In genomic region chr7:505171-505570, GRCh38 we compare ENCODE assay signal across 2 cellular contexts.
TF ChIP-seq lines count a peak whose summit lies in the region.

No MANE protein-coding gene starts in this region.

TF ChIP-seq in liver, 16 proteins besides CTCF, POLR2A, EP300 and RAD21 (continued from another document):
- TF ChIP-seq HNF4A (conservative IDR thresholded peaks at IDR 0.05): no peak
- no peak for TF ChIP-seq NR2F2 (IDR thresholded peaks at IDR 0.05)
- TF ChIP-seq ATF3 (IDR thresholded peaks at IDR 0.05): no peak
- TF ChIP-seq REST (IDR thresholded peaks at IDR 0.05): no peak
- TF ChIP-seq RXRA (IDR thresholded peaks at IDR 0.05): no peak
- no peak for TF ChIP-seq EGR1 (IDR thresholded peaks at IDR 0.05; ENCODE audit: low read depth in 2 of 2)
- no peak for TF ChIP-seq HNF4G (IDR thresholded peaks at IDR 0.05)
- no peak for TF ChIP-seq YY1 (IDR thresholded peaks at IDR 0.05)
TF ChIP-seq in liver: peak in this region for 0.

TF ChIP-seq in HepG2, 621 proteins besides CTCF, POLR2A, EP300 and RAD21 (continued from another document):
- TF ChIP-seq TRAFD1 (CRISPR knock-in tag; IDR thresholded peaks at IDR 0.05; ENCODE audit: borderline replicate concordance): no peak
